Comparison of ENCODE assay signal across 1 cellular context in genomic region chr10:35136263-35136815, GRCh38.
TF ChIP-seq lines count a peak whose summit lies in the region.

No MANE protein-coding gene starts in this region.

TF ChIP-seq in GM12878, 131 proteins besides CTCF, POLR2A, EP300 and RAD21 (continued from another document and continues in another):
- TF ChIP-seq ZNF592 (IDR thresholded peaks at IDR 0.05), result peak; percentile 50; the same call in 1 of the 2 replicates
- peak in 1 of 2 experiments; percentile 41; a peak in 1 of 4 replicates for TF ChIP-seq ETV6 (conservative IDR thresholded peaks at IDR 0.05 in 1 of 2, IDR thresholded peaks at IDR 0.05 in 1 of 2; ENCODE audit: borderline replicate concordance in 1 of 2, low read depth in 1 of 2)
- TF ChIP-seq RCOR1 (conservative IDR thresholded peaks at IDR 0.05; ENCODE audit: low read depth, low read length), result no peak
- no peak for TF ChIP-seq ZNF24 (IDR thresholded peaks at IDR 0.05)
- no peak for TF ChIP-seq SMC3 (IDR thresholded peaks at IDR 0.05; ENCODE audit: borderline replicate concordance, low read length)
- TF ChIP-seq CBX3 (IDR thresholded peaks at IDR 0.05; ENCODE audit: borderline replicate concordance, low read depth), result no peak
- TF ChIP-seq HDGF (IDR thresholded peaks at IDR 0.05), result no peak
- TF ChIP-seq IRF4 (IDR thresholded peaks at IDR 0.05; ENCODE audit: low read depth, low read length), result peak; percentile 89
- no peak for TF ChIP-seq ZZZ3 (IDR thresholded peaks at IDR 0.05; ENCODE audit: control insufficient read depth, insufficient read length, low read depth)
- no peak for TF ChIP-seq EZH2 (IDR thresholded peaks at IDR 0.05; ENCODE audit: borderline replicate concordance, control insufficient read depth, low read depth, low read length)
- no peak for TF ChIP-seq CHD1 (IDR thresholded peaks at IDR 0.05; ENCODE audit: low read depth, low read length)
- TF ChIP-seq IKZF1 (conservative IDR thresholded peaks at IDR 0.05), result peak; percentile 54; the same call in 1 of the 2 replicates
- no peak for TF ChIP-seq IRF5 (IDR thresholded peaks at IDR 0.05; ENCODE audit: borderline replicate concordance)
- peak; percentile 83; the same call in 1 of the 2 replicates for TF ChIP-seq MTA2 (IDR thresholded peaks at IDR 0.05; ENCODE audit: low read depth)
- peak; percentile 61 to 63; a peak in 3 of 4 replicates for TF ChIP-seq IKZF2 (IDR thresholded peaks at IDR 0.05)
- no peak for TF ChIP-seq SUZ12 (IDR thresholded peaks at IDR 0.05; ENCODE audit: unreplicated experiment)
- TF ChIP-seq SP1 (IDR thresholded peaks at IDR 0.05; ENCODE audit: low read depth, low read length), result peak; percentile 8
- no peak for TF ChIP-seq EGR1 (IDR thresholded peaks at IDR 0.05; ENCODE audit: borderline replicate concordance in 1 of 2, low read depth in 2 of 2, low read length in 2 of 2)
- TF ChIP-seq PAX8 (IDR thresholded peaks at IDR 0.05), result no peak
- no peak for TF ChIP-seq PKNOX1 (IDR thresholded peaks at IDR 0.05)
- TF ChIP-seq CBX5 (IDR thresholded peaks at IDR 0.05; ENCODE audit: low read depth), result 0 out of 2 replicates have a peak, but pooled peaks have one; percentile 8
- 0 out of 2 replicates have a peak, but pooled peaks have one; percentile 13 for TF ChIP-seq ZNF207 (IDR thresholded peaks at IDR 0.05; ENCODE audit: borderline replicate concordance)
- no peak for TF ChIP-seq CBFB (IDR thresholded peaks at IDR 0.05; ENCODE audit: low read depth)
- 0 out of 2 replicates have a peak, but pooled peaks have one; percentile 22 for TF ChIP-seq PML (IDR thresholded peaks at IDR 0.05; ENCODE audit: low read length)
- TF ChIP-seq EED (IDR thresholded peaks at IDR 0.05; ENCODE audit: low read depth), result no peak
- peak; percentile 47; the same call in 1 of the 2 replicates for TF ChIP-seq SMARCA5 (IDR thresholded peaks at IDR 0.05)
- TF ChIP-seq ATF2 (IDR thresholded peaks at IDR 0.05; ENCODE audit: low read length), result peak; percentile 46; the same call in 1 of the 2 replicates
- peak; percentile 77 for TF ChIP-seq ZNF687 (IDR thresholded peaks at IDR 0.05)
- no peak for TF ChIP-seq STAT3 (IDR thresholded peaks at IDR 0.05; ENCODE audit: low read depth, low read length)
- TF ChIP-seq YBX1 (IDR thresholded peaks at IDR 0.05), result no peak
- TF ChIP-seq ATF7 (IDR thresholded peaks at IDR 0.05; ENCODE audit: low read depth), result peak; percentile 88
- peak; percentile 83 for TF ChIP-seq CREM (IDR thresholded peaks at IDR 0.05; ENCODE audit: low read depth)
- TF ChIP-seq DPF2 (IDR thresholded peaks at IDR 0.05), result peak; percentile 70
- TF ChIP-seq PRDM15 (CRISPR knock-in tag; IDR thresholded peaks at IDR 0.05), result no peak
- TF ChIP-seq RAD51 (IDR thresholded peaks at IDR 0.05), result peak; percentile 34; the same call in 1 of the 2 replicates
- TF ChIP-seq BHLHE40 (IDR thresholded peaks at IDR 0.05; ENCODE audit: borderline replicate concordance in 1 of 2, low read depth in 2 of 2, low read length in 1 of 2), result peak in 1 of 2 experiments; percentile 43; a peak in 1 of 4 replicates
- no peak for TF ChIP-seq RBBP5 (conservative IDR thresholded peaks at IDR 0.05)
- TF ChIP-seq NBN (IDR thresholded peaks at IDR 0.05), result peak; percentile 60; the same call in 1 of the 2 replicates
- TF ChIP-seq BCL11A (IDR thresholded peaks at IDR 0.05; ENCODE audit: low read depth, low read length), result 0 out of 2 replicates have a peak, but pooled peaks have one; percentile 44
- no peak for TF ChIP-seq PBX3 (IDR thresholded peaks at IDR 0.05; ENCODE audit: insufficient replicate concordance, low read depth, low read length)
- no peak for TF ChIP-seq ATF3 (IDR thresholded peaks at IDR 0.05; ENCODE audit: borderline replicate concordance, extremely low read depth, low read depth, low read length)
- 0 out of 2 replicates have a peak, but pooled peaks have one; percentile 18 for TF ChIP-seq NR2F1 (conservative IDR thresholded peaks at IDR 0.05)
- TF ChIP-seq NFIC (IDR thresholded peaks at IDR 0.05; ENCODE audit: low read depth, low read length), result peak; percentile 26
- no peak for TF ChIP-seq NR2C1 (IDR thresholded peaks at IDR 0.05)
- 0 out of 2 replicates have a peak, but pooled peaks have one; percentile 34 for TF ChIP-seq MXI1 (IDR thresholded peaks at IDR 0.05; ENCODE audit: low read depth, low read length)
- TF ChIP-seq CHD2 (IDR thresholded peaks at IDR 0.05; ENCODE audit: borderline replicate concordance, low read depth, low read length), result peak; percentile 33; the same call in 1 of the 2 replicates
- TF ChIP-seq CREB1 (IDR thresholded peaks at IDR 0.05; ENCODE audit: low read depth), result peak; percentile 87
